Comparison of ENCODE assay signal across 19 cellular contexts in the genomic region with DNA sequence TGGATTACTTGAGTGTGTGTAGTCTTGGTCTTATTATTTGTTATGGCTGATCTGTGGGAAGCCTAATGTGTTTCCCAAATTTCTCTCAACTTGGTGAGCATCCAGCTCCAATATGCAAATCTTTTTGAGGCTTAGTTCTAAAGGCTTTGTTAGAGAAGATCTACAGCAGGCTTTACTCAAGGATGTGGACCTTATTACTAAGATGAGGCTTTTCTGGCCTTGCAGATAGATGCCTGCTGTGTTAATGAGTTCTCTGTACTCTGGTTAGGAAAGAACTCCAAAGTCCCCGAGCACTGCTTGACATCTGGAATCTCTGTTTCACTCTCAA. TPM values are rescaled to one million over a fixed set of nuclear protein-coding genes. Genes with fewer than 3 reads are reported as not detected.
"Had no signal": no experiment of that assay in that cellular context is flagged by ENCODE, and none has a peak within 500 bp of the region (broad histone marks: within the 10 kb centered on the region; RNA-seq: fewer than 3 reads in every experiment).

No MANE protein-coding gene starts in this region.

- H3K36me3 ChIP-seq: pancreas, right lobe of liver, spleen, upper lobe of right lung had no signal

- H3K27ac ChIP-seq: body of pancreas, foreskin keratinocyte, hepatocyte, pancreas, right lobe of liver, spleen, upper lobe of right lung had no signal

- H3K27me3 ChIP-seq: body of pancreas, foreskin keratinocyte, hepatocyte, pancreas, right lobe of liver, spleen, upper lobe of right lung had no signal

- H3K9me3 ChIP-seq: body of pancreas, pancreas, right lobe of liver, upper lobe of right lung had no signal

- H3K4me3 ChIP-seq: body of pancreas, hepatocyte, pancreas, right lobe of liver, spleen, upper lobe of right lung had no signal

- DNase-seq: activated CD4-positive, alpha-beta memory T cell treated with anti-CD3 and anti-CD28 coated beads, Interleukin-2, amount 10 ng/mL, durations not matched to agents 7 days and 5 days; activated CD4-positive, alpha-beta T cell treated with anti-CD3 and anti-CD28 coated beads for 36 hours; activated CD8-positive, alpha-beta memory T cell treated with anti-CD3 and anti-CD28 coated beads, Interleukin-2, amount 10 ng/mL, durations not matched to agents 7 days and 5 days; activated naive CD4-positive, alpha-beta T cell treated with anti-CD3 and anti-CD28 coated beads for 36 hours; amniotic stem cell; body of pancreas; effector memory CD8-positive, alpha-beta T cell; left cardiac atrium; naive thymus-derived CD8-positive, alpha-beta T cell; pancreas; right lobe of liver; stimulated activated naive CD4-positive, alpha-beta T cell; upper lobe of right lung had no signal

- ATAC-seq: activated CD8-positive, alpha-beta memory T cell treated with anti-CD3 and anti-CD28 coated beads, Interleukin-2, amount 10 ng/mL, durations not matched to agents 7 days and 5 days; body of pancreas; effector memory CD8-positive, alpha-beta T cell; foreskin keratinocyte; naive thymus-derived CD8-positive, alpha-beta T cell; pancreas; right lobe of liver; upper lobe of right lung; WTC11 had no signal

- H3K4me2 ChIP-seq: hepatocyte had no signal

- H3K4me1 ChIP-seq: pancreas, right lobe of liver had no signal

- H3K79me2 ChIP-seq: hepatocyte had no signal

- H2AFZ ChIP-seq: hepatocyte had no signal

- FAIRE-seq: pancreas had no signal

RNA-seq across cellular contexts. Expression of a gene that starts 24.1 kb away (rescaled TPM):
- total RNA-seq: activated CD4-positive, alpha-beta memory T cell treated with anti-CD3 and anti-CD28 coated beads, Interleukin-2, amount 10 ng/mL, durations not matched to agents 7 days and 5 days; activated CD4-positive, alpha-beta T cell treated with anti-CD3 and anti-CD28 coated beads for 36 hours; activated CD8-positive, alpha-beta memory T cell treated with anti-CD3 and anti-CD28 coated beads, Interleukin-2, amount 10 ng/mL, durations not matched to agents 7 days and 5 days; cardiac septum; dermis blood vessel endothelial cell; hepatocyte; naive thymus-derived CD8-positive, alpha-beta T cell had no signal
- polyA plus RNA-seq: hepatocyte; naive thymus-derived CD8-positive, alpha-beta T cell had no signal
